In genomic region chr1:155741908-155742307, GRCh38 we compare ENCODE assay signal across 2 cellular contexts.
TF ChIP-seq lines count a peak whose summit lies in the region.

No MANE protein-coding gene starts in this region.

TF ChIP-seq in HepG2, 621 proteins besides CTCF, POLR2A, EP300 and RAD21:
- no peak for TF ChIP-seq PRDM10 (CRISPR knock-in tag; IDR thresholded peaks at IDR 0.05; ENCODE audit: low read depth)
- no peak for TF ChIP-seq ZNF296 (CRISPR knock-in tag; conservative IDR thresholded peaks at IDR 0.05)
- no peak for TF ChIP-seq CENPBD1 (CRISPR knock-in tag; IDR thresholded peaks at IDR 0.05; ENCODE audit: borderline replicate concordance, low read depth)
- TF ChIP-seq ZNF121 (CRISPR knock-in tag; IDR thresholded peaks at IDR 0.05), result peak; percentile 60; the same call in 1 of the 2 replicates
- TF ChIP-seq HNRNPL (IDR thresholded peaks at IDR 0.05; ENCODE audit: low read depth, low read length), result no peak
TF ChIP-seq in HepG2: peak in this region for 1.

TF ChIP-seq in K562, 482 proteins besides CTCF, POLR2A, EP300 and RAD21:
- TF ChIP-seq CBX8 (IDR thresholded peaks at IDR 0.05; ENCODE audit: borderline replicate concordance, extremely low read depth, low read depth, low read length, poor library complexity, severe bottlenecking), result no peak
- TF ChIP-seq ZNF121 (CRISPR knock-in tag; conservative IDR thresholded peaks at IDR 0.05), result peak; percentile 86
- TF ChIP-seq HDAC3 (IDR thresholded peaks at IDR 0.05; ENCODE audit: borderline replicate concordance, partially characterized antibody), result no peak
